Comparison of ENCODE assay signal across 9 cellular contexts in genomic region chr6:90502866-90503407, GRCh38.
A peak's percentile ranks its signal among the peaks of the same experiment; 100 is the strongest.
DNase-seq lines count a peak whose midpoint lies in the region; ATAC-seq and TF ChIP-seq lines count a peak whose summit lies in the region.
"Had no signal": no experiment of that assay in that cellular context is flagged by ENCODE, and none has a peak within 500 bp of the region (broad histone marks: within the 10 kb centered on the region; RNA-seq: fewer than 3 reads in every experiment).

No MANE protein-coding gene starts in this region.

- H2AFZ ChIP-seq in trophoblast cell (ENCODE audit: insufficient read depth, low read length, poor library complexity), result no peak overlapping the region

- H4K12ac ChIP-seq in trophoblast cell (ENCODE audit: low read depth, low read length), result no peak overlapping the region

- intact Hi-C loops in activated CD4-positive, alpha-beta T cell treated with anti-CD3 and anti-CD28 coated beads for 36 hours (cut with DNase I, micrococcal nuclease), result no loop called here

- POLR2A ChIA-PET in activated CD4-positive, alpha-beta T cell treated with anti-CD3 and anti-CD28 coated beads for 36 hours (lab: Charles Lee), result no interaction called here

- CTCF ChIA-PET in activated CD4-positive, alpha-beta T cell treated with anti-CD3 and anti-CD28 coated beads for 36 hours (lab: Charles Lee), result interaction anchor here (0.6 to 1.4 kb wide), 4 partner anchors 16 to 1199 kb away, joined by 3 to 4 read pairs (median 4); no protein-coding TSS in a partner anchor

- no peaks in the 10 kb centered on the region for H3K36me3 ChIP-seq in trophoblast cell (ENCODE audit: control insufficient read depth in 1 of 2, insufficient read depth in 2 of 2, low read length in 2 of 2)
- H3K36me3 ChIP-seq: thyroid gland had no signal

- no peaks in the 10 kb centered on the region for H3K9me3 ChIP-seq in trophoblast cell (ENCODE audit: insufficient read depth, low read depth, low read length)
- H3K9me3 ChIP-seq: thyroid gland had no signal

- H3K18ac ChIP-seq in trophoblast cell (ENCODE audit: low read length), result no peak overlapping the region

- H3K14ac ChIP-seq in trophoblast cell (ENCODE audit: low read length), result no peak overlapping the region

- no peaks in the 10 kb centered on the region for H3K27me3 ChIP-seq in trophoblast cell (ENCODE audit: insufficient read depth, low read length)
- H3K27me3 ChIP-seq: thyroid gland had no signal

- H3K27ac Mint-ChIP-seq in activated CD4-positive, alpha-beta T cell treated with anti-CD3 and anti-CD28 coated beads for 36 hours, result peak overlapping the region; percentile 56
- H3K27ac Mint-ChIP-seq in T-helper 2 cell treated with Interferon-gamma antibody and Interleukin-4, amounts not matched to agents 5 μg/mL and 100 μg/mL, for 36 hours, result peak overlapping the region; percentile 42

- H2BK5ac ChIP-seq in trophoblast cell (ENCODE audit: low read depth, low read length, poor library complexity), result peak overlapping the region; percentile 40

- H2BK12ac ChIP-seq in trophoblast cell (ENCODE audit: low read length), result no peak overlapping the region

- H3K79me2 ChIP-seq in trophoblast cell (ENCODE audit: control insufficient read depth, insufficient read depth, low read length, poor library complexity), result no peaks in the 10 kb centered on the region

- no peak overlapping the region for H4K8ac ChIP-seq in trophoblast cell (ENCODE audit: low read depth, low read length)

- no peak overlapping the region for H4K91ac ChIP-seq in trophoblast cell (ENCODE audit: low read depth, low read length)

- H3K4me1 ChIP-seq in trophoblast cell (ENCODE audit: control insufficient read depth in 1 of 2, insufficient read depth in 2 of 2, low read length in 2 of 2), result no peaks in the 10 kb centered on the region
- H3K4me1 ChIP-seq: thyroid gland had no signal

- in situ Hi-C loops in GM13976 (cut with MboI; ENCODE audit: low sequenced_read_pairs, unreplicated experiment), result no loop called here

- no peak overlapping the region for H3K9ac ChIP-seq in trophoblast cell (ENCODE audit: low read length)

- no peak overlapping the region for H3K27ac ChIP-seq in trophoblast cell (ENCODE audit: low read depth, low read length)
- H3K27ac ChIP-seq: thyroid gland had no signal

- ATAC-seq in activated CD4-positive, alpha-beta T cell treated with anti-CD3 and anti-CD28 coated beads for 36 hours, result peak; percentile 93
- ATAC-seq in HG03159 (IDR thresholded peaks at IDR 0.05; ENCODE audit: unreplicated experiment), result peak; percentile 81

- H3K4me3 ChIP-seq in trophoblast cell (ENCODE audit: low read depth, low read length), result no peak overlapping the region
- H3K4me3 ChIP-seq: thyroid gland had no signal

- no peak overlapping the region for H3K4me2 ChIP-seq in trophoblast cell (ENCODE audit: low read length)

- WGBS in trophoblast cell (ENCODE audit: extremely low coverage, insufficient coverage, insufficient read length), result no CpG with 5 or more reads among the region's 3 CpGs

- no peak overlapping the region for H3K23ac ChIP-seq in trophoblast cell (ENCODE audit: low read length)

- H3K4me3 Mint-ChIP-seq in activated CD4-positive, alpha-beta T cell treated with anti-CD3 and anti-CD28 coated beads for 36 hours, result no peak overlapping the region
- no peak overlapping the region for H3K4me3 Mint-ChIP-seq in T-helper 2 cell treated with Interferon-gamma antibody and Interleukin-4, amounts not matched to agents 5 μg/mL and 100 μg/mL, for 36 hours

- no peaks in the 10 kb centered on the region for H3K36me3 Mint-ChIP-seq in activated CD4-positive, alpha-beta T cell treated with anti-CD3 and anti-CD28 coated beads for 36 hours (ENCODE audit: low read depth)
- H3K36me3 Mint-ChIP-seq in T-helper 2 cell treated with Interferon-gamma antibody and Interleukin-4, amounts not matched to agents 5 μg/mL and 100 μg/mL, for 36 hours (ENCODE audit: low read depth), result no peaks in the 10 kb centered on the region

- no peak overlapping the region for H2AK5ac ChIP-seq in trophoblast cell (ENCODE audit: low read length)

- no peak for DNase-seq in activated CD4-positive, alpha-beta T cell treated with anti-CD3 and anti-CD28 coated beads for 36 hours
- no peak for DNase-seq in activated CD4-positive, alpha-beta T cell treated with anti-CD3 and anti-CD28 coated beads, Interleukin-2, amount 50 U/mL, for 1 hour
- no peak for DNase-seq in T-helper 2 cell treated with Interferon-gamma antibody and Interleukin-4, amounts not matched to agents 5 μg/mL and 100 μg/mL, for 36 hours (ENCODE audit: low spot score)
- DNase-seq in trophoblast cell (no peak), putamen (ENCODE audit: low spot score) (no peak), GM13976 (ENCODE audit: low spot score) (no peak)
- no peak for DNase-seq in stimulated activated CD4-positive, alpha-beta T cell treated with anti-CD3 and anti-CD28 coated beads, Interleukin-4, amount 100 ng/mL, for 4 hours
- DNase-seq: thyroid gland had no signal

- H3K4me1 Mint-ChIP-seq in activated CD4-positive, alpha-beta T cell treated with anti-CD3 and anti-CD28 coated beads for 36 hours, result peaks cover 11% of the 10 kb centered on the region
- peaks cover 11% of the 10 kb centered on the region for H3K4me1 Mint-ChIP-seq in T-helper 2 cell treated with Interferon-gamma antibody and Interleukin-4, amounts not matched to agents 5 μg/mL and 100 μg/mL, for 36 hours (ENCODE audit: low read depth)

- H2BK120ac ChIP-seq in trophoblast cell (ENCODE audit: insufficient read depth, low read length, poor library complexity), result no peak overlapping the region

- TF ChIP-seq CTCF in GM13976 (IDR thresholded peaks at IDR 0.05; ENCODE audit: borderline replicate concordance, control extremely low read depth, extremely low read depth, insufficient read depth, missing control alignments), result no peak

- no peaks in the 10 kb centered on the region for H3K27me3 Mint-ChIP-seq in activated CD4-positive, alpha-beta T cell treated with anti-CD3 and anti-CD28 coated beads for 36 hours
- peaks cover 11% of the 10 kb centered on the region for H3K27me3 Mint-ChIP-seq in T-helper 2 cell treated with Interferon-gamma antibody and Interleukin-4, amounts not matched to agents 5 μg/mL and 100 μg/mL, for 36 hours (ENCODE audit: low read depth)

- peaks cover 2% of the 10 kb centered on the region for H3K79me1 ChIP-seq in trophoblast cell (ENCODE audit: low read length)

- peaks cover under 1% of the 10 kb centered on the region for H3K9me3 Mint-ChIP-seq in activated CD4-positive, alpha-beta T cell treated with anti-CD3 and anti-CD28 coated beads for 36 hours (ENCODE audit: low read depth)
- no peaks in the 10 kb centered on the region for H3K9me3 Mint-ChIP-seq in T-helper 2 cell treated with Interferon-gamma antibody and Interleukin-4, amounts not matched to agents 5 μg/mL and 100 μg/mL, for 36 hours

- no peak overlapping the region for H3K4ac ChIP-seq in trophoblast cell (ENCODE audit: low read depth, low read length)
